In the genomic region with DNA sequence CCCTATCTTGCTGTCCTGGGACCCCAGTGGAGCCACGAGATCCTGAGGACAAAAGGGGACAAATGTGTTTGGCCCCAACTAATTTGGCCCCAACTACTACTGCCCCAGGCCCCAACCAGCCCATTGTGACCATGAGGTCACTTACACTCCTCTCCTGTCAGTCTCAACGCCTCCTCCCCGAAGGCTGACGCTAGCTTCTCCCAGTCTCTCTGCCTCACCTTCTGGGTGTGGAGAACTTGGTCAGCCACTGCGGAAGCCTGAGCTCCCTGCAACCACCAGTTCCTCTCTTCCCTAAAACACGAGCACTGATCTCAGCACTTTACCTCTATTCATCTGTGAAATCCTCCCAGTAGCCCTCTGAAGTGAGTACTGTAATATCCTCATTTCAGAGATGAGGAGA, we compare ENCODE assay signal across 14 cellular contexts. TPM values are rescaled to one million over a fixed set of nuclear protein-coding genes. Genes with fewer than 3 reads are reported as not detected.
DNase-seq lines count a peak whose midpoint lies in the region; ATAC-seq and TF ChIP-seq lines count a peak whose summit lies in the region.
"Had no signal": no experiment of that assay in that cellular context is flagged by ENCODE, and none has a peak within 500 bp of the region (broad histone marks: within the 10 kb centered on the region; RNA-seq: fewer than 3 reads in every experiment).

No MANE protein-coding gene starts in this region.

- H3K9me3 Mint-ChIP-seq in stimulated activated naive CD8-positive, alpha-beta T cell treated with anti-CD3 and anti-CD28 coated beads, Interleukin-15, Interleukin-2, amounts not matched to agents 100 ng/mL and 50 ng/mL, for 24 hours: no peaks in the 10 kb centered on the region
- no peaks in the 10 kb centered on the region for H3K9me3 Mint-ChIP-seq in activated CD8-positive, alpha-beta T cell treated with anti-CD3 and anti-CD28 coated beads, Interleukin-2, amount 10 ng/mL, durations not matched to agents 7 days and 5 days (ENCODE audit: insufficient read depth)

- no peak for DNase-seq in stimulated activated naive CD8-positive, alpha-beta T cell treated with anti-CD3 and anti-CD28 coated beads, Interleukin-15, Interleukin-2, amounts not matched to agents 100 U/mL and 50 U/mL, for 24 hours
- DNase-seq in activated CD8-positive, alpha-beta T cell treated with anti-CD3 and anti-CD28 coated beads, Interleukin-2, amount 10 ng/mL, durations not matched to agents 7 days and 5 days: no peak
- no peak for DNase-seq in substantia nigra (lab: John Stamatoyannopoulos, UW)
- no peak for DNase-seq in coronary artery (ENCODE audit: low spot score)
- DNase-seq in SKM-1 (lab: John Stamatoyannopoulos, UW; ENCODE audit: unreplicated experiment): no peak
- DNase-seq in SIG-M5 (lab: John Stamatoyannopoulos, UW): no peak
- DNase-seq: activated T-cell treated with anti-CD3 and anti-CD28 coated beads, Interleukin-2, amount 50 U/mL, for 1 hour; DND-41; NCI-H2029 treated with DMSO at 0.1 percent for 48 hours had no signal

- peaks cover 82% of the 10 kb centered on the region for H3K36me3 ChIP-seq in muscle layer of colon (ENCODE audit: insufficient read depth, low read length)
- H3K36me3 ChIP-seq: tibial nerve had no signal

- no peak for TF ChIP-seq CTCF in coronary artery (IDR thresholded peaks at IDR 0.05)

- H3K9me3 ChIP-seq in muscle layer of colon (ENCODE audit: low read length): no peaks in the 10 kb centered on the region
- H3K9me3 ChIP-seq: tibial nerve had no signal

- no peaks in the 10 kb centered on the region for H3K36me3 Mint-ChIP-seq in stimulated activated naive CD8-positive, alpha-beta T cell treated with anti-CD3 and anti-CD28 coated beads, Interleukin-15, Interleukin-2, amounts not matched to agents 100 ng/mL and 50 ng/mL, for 24 hours (ENCODE audit: low read depth)
- peaks cover 24% of the 10 kb centered on the region for H3K36me3 Mint-ChIP-seq in activated CD8-positive, alpha-beta T cell treated with anti-CD3 and anti-CD28 coated beads, Interleukin-2, amount 10 ng/mL, durations not matched to agents 7 days and 5 days (ENCODE audit: low read depth)

- H3K4me1 ChIP-seq in muscle layer of colon (ENCODE audit: insufficient read depth, low read length): peaks cover 22% of the 10 kb centered on the region

- ATAC-seq in stimulated activated naive CD8-positive, alpha-beta T cell treated with anti-CD3 and anti-CD28 coated beads, Interleukin-15, Interleukin-2, amounts not matched to agents 100 U/mL and 50 U/mL, for 24 hours: no peak
- no peak for ATAC-seq in activated CD8-positive, alpha-beta T cell treated with anti-CD3 and anti-CD28 coated beads, Interleukin-2, amount 10 ng/mL, durations not matched to agents 7 days and 5 days

- CTCF ChIA-PET in activated CD8-positive, alpha-beta T cell treated with anti-CD3 and anti-CD28 coated beads, Interleukin-2, amount 10 ng/mL, durations not matched to agents 7 days and 5 days (lab: Charles Lee): interaction anchor here (0.6 to 10.9 kb wide), 39 partner anchors 16 to 242 kb away, joined by 3 to 376 read pairs (median 13); a partner anchor contains a TSS

- H3K27me3 ChIP-seq in muscle layer of colon (ENCODE audit: control insufficient read depth in 1 of 2, insufficient read depth in 2 of 2, low read length in 2 of 2): no peaks in the 10 kb centered on the region

- H3K27ac ChIP-seq in muscle layer of colon (ENCODE audit: low read depth, low read length): peak overlapping the region; percentile 18
- H3K27ac ChIP-seq in substantia nigra (ENCODE audit: low read depth, low read length, poor library complexity, severe bottlenecking): no peak overlapping the region
- peak overlapping the region in 1 of 2 donors; percentile 0 for H3K27ac ChIP-seq in coronary artery
- H3K27ac ChIP-seq: tibial nerve had no signal

- H3K4me1 Mint-ChIP-seq in stimulated activated naive CD8-positive, alpha-beta T cell treated with anti-CD3 and anti-CD28 coated beads, Interleukin-15, Interleukin-2, amounts not matched to agents 100 ng/mL and 50 ng/mL, for 24 hours (ENCODE audit: low read depth): peaks cover 14% of the 10 kb centered on the region
- H3K4me1 Mint-ChIP-seq in activated CD8-positive, alpha-beta T cell treated with anti-CD3 and anti-CD28 coated beads, Interleukin-2, amount 10 ng/mL, durations not matched to agents 7 days and 5 days (ENCODE audit: low read depth): peaks cover 21% of the 10 kb centered on the region

- POLR2A ChIA-PET in activated CD8-positive, alpha-beta T cell treated with anti-CD3 and anti-CD28 coated beads, Interleukin-2, amount 10 ng/mL, durations not matched to agents 7 days and 5 days (lab: Charles Lee): interaction anchor here (0.9 to 2.8 kb wide), 11 partner anchors 14 to 141 kb away, joined by 3 to 29 read pairs (median 5); a partner anchor contains a TSS

- peak overlapping the region; percentile 20 for H3K9ac ChIP-seq in muscle layer of colon (ENCODE audit: low read length)

- H3K4me3 ChIP-seq in muscle layer of colon (ENCODE audit: low read depth in 1 of 2, low read length in 2 of 2) (no peak overlapping the region), coronary artery (no peak overlapping the region)
- H3K4me3 ChIP-seq: tibial nerve had no signal

- peaks cover 13% of the 10 kb centered on the region for H3K27me3 Mint-ChIP-seq in stimulated activated naive CD8-positive, alpha-beta T cell treated with anti-CD3 and anti-CD28 coated beads, Interleukin-15, Interleukin-2, amounts not matched to agents 100 ng/mL and 50 ng/mL, for 24 hours
- no peaks in the 10 kb centered on the region for H3K27me3 Mint-ChIP-seq in activated CD8-positive, alpha-beta T cell treated with anti-CD3 and anti-CD28 coated beads, Interleukin-2, amount 10 ng/mL, durations not matched to agents 7 days and 5 days (ENCODE audit: low read depth)

- H3K4me3 Mint-ChIP-seq in stimulated activated naive CD8-positive, alpha-beta T cell treated with anti-CD3 and anti-CD28 coated beads, Interleukin-15, Interleukin-2, amounts not matched to agents 100 ng/mL and 50 ng/mL, for 24 hours: no peak overlapping the region
- no peak overlapping the region for H3K4me3 Mint-ChIP-seq in activated CD8-positive, alpha-beta T cell treated with anti-CD3 and anti-CD28 coated beads, Interleukin-2, amount 10 ng/mL, durations not matched to agents 7 days and 5 days

- H3K27ac Mint-ChIP-seq in stimulated activated naive CD8-positive, alpha-beta T cell treated with anti-CD3 and anti-CD28 coated beads, Interleukin-15, Interleukin-2, amounts not matched to agents 100 ng/mL and 50 ng/mL, for 24 hours: peak overlapping the region; percentile 8
- H3K27ac Mint-ChIP-seq in activated CD8-positive, alpha-beta T cell treated with anti-CD3 and anti-CD28 coated beads, Interleukin-2, amount 10 ng/mL, durations not matched to agents 7 days and 5 days: peak overlapping the region; percentile 58

RNA-seq across cellular contexts. Expression of a gene that starts 13.3 kb away (rescaled TPM):
- total RNA-seq in activated CD8-positive, alpha-beta T cell treated with anti-CD3 and anti-CD28 coated beads, Interleukin-2, amount 10 ng/mL, durations not matched to agents 7 days and 5 days: not detected
- total RNA-seq: mononuclear cell, SK-MEL-5, tibial nerve had no signal

RNA-seq across cellular contexts. Expression of a gene that starts 35.9 kb away (rescaled TPM):
- total RNA-seq in activated CD8-positive, alpha-beta T cell treated with anti-CD3 and anti-CD28 coated beads, Interleukin-2, amount 10 ng/mL, durations not matched to agents 7 days and 5 days: 10 to 100 TPM; 15.8 to 17.0 TPM

RNA-seq across cellular contexts. Expression of a gene that starts 56.7 kb away (rescaled TPM):
- total RNA-seq in activated CD8-positive, alpha-beta T cell treated with anti-CD3 and anti-CD28 coated beads, Interleukin-2, amount 10 ng/mL, durations not matched to agents 7 days and 5 days: not detected
- total RNA-seq: mononuclear cell, SK-MEL-5, tibial nerve had no signal
